ENCODE assay signal across 8 cellular contexts in genomic region chr5:172716796-172717313, GRCh38. TPM values are rescaled to one million over a fixed set of nuclear protein-coding genes. Genes with fewer than 3 reads are reported as not detected.
DNase-seq lines count a peak whose midpoint lies in the region; ATAC-seq lines count a peak whose summit lies in the region.

No MANE protein-coding gene starts in this region.

- H3F3A ChIP-seq in GM23248 (ENCODE audit: insufficient read depth): no peaks in the 10 kb centered on the region

- DNase-seq in GM23248 (peak; percentile 89), NCI-H2171 (lab: John Stamatoyannopoulos, UW) (peak; percentile 23), cerebellar cortex (ENCODE audit: low spot score) (peak; percentile 87), kidney tubule cell (ENCODE audit: low spot score) (peak; percentile 79)
- peak; percentile 74 for DNase-seq in activated CD4-positive, alpha-beta T cell treated with anti-CD3 and anti-CD28 coated beads for 1 hour
- DNase-seq in stimulated activated CD4-positive, alpha-beta T cell treated with anti-CD3 and anti-CD28 coated beads, Interleukin-1b, Interleukin-23, amount 100 ng/mL, for 4 hours (ENCODE audit: low read depth in 2 of 2): peak; percentile 78 to 85

- H3K4me2 ChIP-seq in BLaER1: peak overlapping the region; percentile 79
- H3K4me2 ChIP-seq in GM23248 (ENCODE audit: unreplicated experiment): peak overlapping the region; percentile 70

- in situ Hi-C loops in GM23248 (cut with MboI): loop anchor here (25.0 kb wide), 2 partner anchors 420 to 545 kb away; partner anchors contain the start of gene BNIP1

- H2AFZ ChIP-seq in GM23248: peak overlapping the region; percentile 89

- no peaks in the 10 kb centered on the region for H3K79me2 ChIP-seq in GM23248 (ENCODE audit: insufficient read depth)

- no peaks in the 10 kb centered on the region for H4K20me1 ChIP-seq in BLaER1
- H4K20me1 ChIP-seq in GM23248 (ENCODE audit: insufficient read depth): no peaks in the 10 kb centered on the region

- H3K36me3 ChIP-seq in BLaER1: no peaks in the 10 kb centered on the region
- H3K36me3 ChIP-seq in GM23248 (ENCODE audit: low read depth): no peaks in the 10 kb centered on the region

- no peaks in the 10 kb centered on the region for H3K9me2 ChIP-seq in GM23248 (ENCODE audit: insufficient read depth)

- H3K4me1 ChIP-seq in BLaER1: peaks cover 53% of the 10 kb centered on the region
- H3K4me1 ChIP-seq in GM23248 (ENCODE audit: insufficient read depth): peaks cover 14% of the 10 kb centered on the region

- H3K4me3 ChIP-seq in BLaER1 (0 out of 2 replicates have a peak overlapping the region, but pooled peaks have one; percentile 32), GM23248 (peak overlapping the region; percentile 29)

- H3K27me3 ChIP-seq in BLaER1: no peaks in the 10 kb centered on the region
- no peaks in the 10 kb centered on the region for H3K27me3 ChIP-seq in GM23248 (replicated peaks; ENCODE audit: insufficient read depth)

- 4 to 5% methylated on average over 18 to 20 of the region's 20 CpGs for WGBS in GM23248 (ENCODE audit: low coverage in 1 of 2, low lambda C conversion rate in 2 of 2, missing lambda C conversion rate in 2 of 2), 2 experiments

- no peak for ATAC-seq in HG02759 (IDR thresholded peaks at IDR 0.05; ENCODE audit: unreplicated experiment)

- H3K9ac ChIP-seq in BLaER1 (peak overlapping the region; percentile 69), GM23248 (peak overlapping the region; percentile 80)

- H3K27ac ChIP-seq in BLaER1 (peak overlapping the region; percentile 74), GM23248 (peak overlapping the region; percentile 68)

- H3K9me3 ChIP-seq in BLaER1: no peaks in the 10 kb centered on the region
- H3K9me3 ChIP-seq in GM23248 (ENCODE audit: low read depth): no peaks in the 10 kb centered on the region

RNA-seq across cellular contexts. Expression of gene DUSP1, which starts 54.1 kb away (rescaled TPM):
- total RNA-seq in GM23248 (2014; rRNA removed; shearing (Covaris generic)): 443 and 459 TPM in 2 replicates
- 264 and 269 TPM in 2 replicates for polyA plus RNA-seq in GM23248 (2016; fragmentation: Nextera tagmentation; extraction: Ambion mirVana)

Comparison
In these comparisons a context has a peak if more than half of its experiments do, and no peak if none do; other contexts are left out.
1. DNase-seq: peak in every context shown above with its lines; median percentile 89 in GM23248; 87 in cerebellar cortex; 82 in stimulated activated CD4-positive, alpha-beta T cell treated with anti-CD3 and anti-CD28 coated beads, Interleukin-1b, Interleukin-23, amount 100 ng/mL, for 4 hours; 79 in kidney tubule cell; 74 in activated CD4-positive, alpha-beta T cell treated with anti-CD3 and anti-CD28 coated beads for 1 hour; 23 in NCI-H2171.